In genomic region chr3:120177151-120177550, GRCh38 we compare ENCODE assay signal across 8 cellular contexts.
A peak's percentile ranks its signal among the peaks of the same experiment; 100 is the strongest.
DNase-seq lines count a peak whose midpoint lies in the region; ATAC-seq and TF ChIP-seq lines count a peak whose summit lies in the region.

No MANE protein-coding gene starts in this region.

- 7% methylated on average over 6 of the region's 6 CpGs for WGBS in smooth muscle cell (ENCODE audit: low lambda C conversion rate)

- TF ChIP-seq CTCF in smooth muscle cell (IDR thresholded peaks at IDR 0.05; ENCODE audit: borderline replicate concordance, insufficient read depth, poor library complexity, severe bottlenecking), result no peak

- peak; percentile 86 to 93 for ATAC-seq in left cardiac atrium
- ATAC-seq in activated naive CD4-positive, alpha-beta T cell treated with anti-CD3 and anti-CD28 coated beads, Interleukin-2, amount 50 U/mL, for 72 hours, result no peak

- H3K36me3 Mint-ChIP-seq in activated naive CD4-positive, alpha-beta T cell treated with anti-CD3 and anti-CD28 coated beads, Interleukin-2, amount 50 U/mL, for 72 hours, result no peaks in the 10 kb centered on the region

- H3K9me3 ChIP-seq in SK-N-MC (ENCODE audit: low read depth, low read length) (no peaks in the 10 kb centered on the region), smooth muscle cell (replicated peaks; ENCODE audit: low read depth) (no peaks in the 10 kb centered on the region)

- no peaks in the 10 kb centered on the region for H3F3A ChIP-seq in smooth muscle cell (ENCODE audit: low read depth)

- peak overlapping the region; percentile 62 for H3K9ac ChIP-seq in SK-N-MC (ENCODE audit: insufficient read length)
- peak overlapping the region; percentile 84 for H3K9ac ChIP-seq in smooth muscle cell (ENCODE audit: low read depth)

- H3K4me2 ChIP-seq in smooth muscle cell, result peak overlapping the region; percentile 83

- H4K20me1 ChIP-seq in smooth muscle cell (ENCODE audit: low read depth), result no peaks in the 10 kb centered on the region

- H3K4me1 ChIP-seq in smooth muscle cell (ENCODE audit: low read depth), result peaks cover 13% of the 10 kb centered on the region

- H2AFZ ChIP-seq in smooth muscle cell (ENCODE audit: low read depth), result peak overlapping the region; percentile 83

- peak; percentile 94 for DNase-seq in HCEC 1CT
- peak; percentile 78 for DNase-seq in SK-N-MC (ENCODE audit: low read depth, low spot score)
- peak; percentile 33 for DNase-seq in left cardiac atrium
- peak; percentile 8 for DNase-seq in smooth muscle cell (lab: John Stamatoyannopoulos, UW; ENCODE audit: unreplicated experiment)
- DNase-seq in mesenteric fat pad (ENCODE audit: low spot score), result no peak
- DNase-seq in middle frontal gyrus (ENCODE audit: extremely low spot score, low spot score), result no peak
- no peak for DNase-seq in D341Med (ENCODE audit: low spot score)
- no peak for DNase-seq in activated naive CD4-positive, alpha-beta T cell treated with anti-CD3 and anti-CD28 coated beads, Interleukin-2, amount 50 U/mL, for 72 hours (ENCODE audit: low spot score in 2 of 2)

- H3K27ac Mint-ChIP-seq in activated naive CD4-positive, alpha-beta T cell treated with anti-CD3 and anti-CD28 coated beads, Interleukin-2, amount 50 U/mL, for 72 hours, result no peak overlapping the region

- H3K27ac ChIP-seq in SK-N-MC, result peak overlapping the region; percentile 86
- peak overlapping the region; percentile 96 for H3K27ac ChIP-seq in smooth muscle cell (ENCODE audit: low read depth)

- no peaks in the 10 kb centered on the region for H3K79me2 ChIP-seq in smooth muscle cell (ENCODE audit: low read depth)

- H3K4me3 ChIP-seq in SK-N-MC (peak overlapping the region; percentile 62), smooth muscle cell (peak overlapping the region; percentile 11)

- no peaks in the 10 kb centered on the region for H3K9me3 Mint-ChIP-seq in activated naive CD4-positive, alpha-beta T cell treated with anti-CD3 and anti-CD28 coated beads, Interleukin-2, amount 50 U/mL, for 72 hours

- intact Hi-C loops in left cardiac atrium (cut with DNase I), result no loop called here

- no peaks in the 10 kb centered on the region for H3K27me3 ChIP-seq in smooth muscle cell (ENCODE audit: low read depth)

- H3K36me3 ChIP-seq in SK-N-MC (ENCODE audit: insufficient read depth, low read length), result no peaks in the 10 kb centered on the region
- no peaks in the 10 kb centered on the region for H3K36me3 ChIP-seq in smooth muscle cell (ENCODE audit: low read depth)

Comparison
In these comparisons a context has a peak if more than half of its experiments do, and no peak if none do; other contexts are left out.
1. DNase-seq: peak in HCEC 1CT (single experiment), SK-N-MC (single experiment), left cardiac atrium (single experiment) and smooth muscle cell (single experiment); none in mesenteric fat pad (single experiment), middle frontal gyrus (single experiment), D341Med (single experiment) and activated naive CD4-positive, alpha-beta T cell treated with anti-CD3 and anti-CD28 coated beads, Interleukin-2, amount 50 U/mL, for 72 hours (0 of 2).
2. ATAC-seq: peak in left cardiac atrium (2 of 2); none in activated naive CD4-positive, alpha-beta T cell treated with anti-CD3 and anti-CD28 coated beads, Interleukin-2, amount 50 U/mL, for 72 hours (0 of 2).